Comparison of ENCODE assay signal across 1 cellular context in the genomic region with DNA sequence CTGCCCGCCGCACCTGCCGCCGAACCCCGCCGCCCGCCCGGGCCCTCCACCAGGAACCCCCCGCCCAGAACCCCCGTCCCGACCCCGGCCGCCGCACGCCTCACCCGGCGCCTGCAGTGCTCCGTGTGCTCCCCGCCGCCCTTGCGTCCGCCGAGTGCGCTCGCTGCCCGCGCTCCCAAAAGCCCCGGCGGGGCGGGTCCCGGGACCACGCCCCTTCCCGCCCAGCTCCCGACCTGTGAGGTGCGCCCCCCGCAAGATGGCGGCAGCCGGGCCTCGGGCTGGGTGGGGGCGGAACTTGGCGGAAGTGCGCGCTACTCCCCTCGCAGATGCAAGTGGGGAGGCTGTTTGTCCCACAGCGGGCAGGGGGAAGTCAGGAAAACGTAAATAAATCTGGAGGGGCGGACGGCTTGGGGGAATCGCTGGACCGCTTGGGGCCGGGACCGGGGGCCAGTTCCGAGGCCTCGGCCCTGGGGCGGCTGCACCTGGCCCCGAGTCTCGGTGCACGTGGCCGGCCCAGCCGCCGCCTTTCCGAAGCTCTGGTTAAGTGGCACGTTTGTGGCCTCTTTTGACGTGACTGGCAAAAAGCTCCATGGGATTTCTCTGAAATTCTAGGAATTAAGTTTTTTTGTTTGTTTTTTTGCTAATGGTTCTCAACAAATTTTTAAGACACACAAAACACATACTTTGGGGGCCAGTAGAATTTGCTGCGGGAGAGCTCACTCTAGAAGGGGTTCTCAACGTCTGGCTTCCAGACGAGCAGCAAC.
TF ChIP-seq lines count a peak whose summit lies in the region.

Gene EZR, minus strand, starts transcription at position 156 of the 764 bp plus-strand sequence. CDS start 1,275 bp downstream, outside the sequence.

TF ChIP-seq in HepG2, 621 proteins besides CTCF, POLR2A, EP300 and RAD21 (continued from another document and continues in another):
- peak; percentile 55 for TF ChIP-seq RFXAP (CRISPR knock-in tag; IDR thresholded peaks at IDR 0.05; ENCODE audit: borderline replicate concordance)
- TF ChIP-seq REXO4 (CRISPR knock-in tag; IDR thresholded peaks at IDR 0.05; ENCODE audit: borderline replicate concordance): peak; percentile 81; the same call in 1 of the 2 replicates
- TF ChIP-seq, protein P1, sequence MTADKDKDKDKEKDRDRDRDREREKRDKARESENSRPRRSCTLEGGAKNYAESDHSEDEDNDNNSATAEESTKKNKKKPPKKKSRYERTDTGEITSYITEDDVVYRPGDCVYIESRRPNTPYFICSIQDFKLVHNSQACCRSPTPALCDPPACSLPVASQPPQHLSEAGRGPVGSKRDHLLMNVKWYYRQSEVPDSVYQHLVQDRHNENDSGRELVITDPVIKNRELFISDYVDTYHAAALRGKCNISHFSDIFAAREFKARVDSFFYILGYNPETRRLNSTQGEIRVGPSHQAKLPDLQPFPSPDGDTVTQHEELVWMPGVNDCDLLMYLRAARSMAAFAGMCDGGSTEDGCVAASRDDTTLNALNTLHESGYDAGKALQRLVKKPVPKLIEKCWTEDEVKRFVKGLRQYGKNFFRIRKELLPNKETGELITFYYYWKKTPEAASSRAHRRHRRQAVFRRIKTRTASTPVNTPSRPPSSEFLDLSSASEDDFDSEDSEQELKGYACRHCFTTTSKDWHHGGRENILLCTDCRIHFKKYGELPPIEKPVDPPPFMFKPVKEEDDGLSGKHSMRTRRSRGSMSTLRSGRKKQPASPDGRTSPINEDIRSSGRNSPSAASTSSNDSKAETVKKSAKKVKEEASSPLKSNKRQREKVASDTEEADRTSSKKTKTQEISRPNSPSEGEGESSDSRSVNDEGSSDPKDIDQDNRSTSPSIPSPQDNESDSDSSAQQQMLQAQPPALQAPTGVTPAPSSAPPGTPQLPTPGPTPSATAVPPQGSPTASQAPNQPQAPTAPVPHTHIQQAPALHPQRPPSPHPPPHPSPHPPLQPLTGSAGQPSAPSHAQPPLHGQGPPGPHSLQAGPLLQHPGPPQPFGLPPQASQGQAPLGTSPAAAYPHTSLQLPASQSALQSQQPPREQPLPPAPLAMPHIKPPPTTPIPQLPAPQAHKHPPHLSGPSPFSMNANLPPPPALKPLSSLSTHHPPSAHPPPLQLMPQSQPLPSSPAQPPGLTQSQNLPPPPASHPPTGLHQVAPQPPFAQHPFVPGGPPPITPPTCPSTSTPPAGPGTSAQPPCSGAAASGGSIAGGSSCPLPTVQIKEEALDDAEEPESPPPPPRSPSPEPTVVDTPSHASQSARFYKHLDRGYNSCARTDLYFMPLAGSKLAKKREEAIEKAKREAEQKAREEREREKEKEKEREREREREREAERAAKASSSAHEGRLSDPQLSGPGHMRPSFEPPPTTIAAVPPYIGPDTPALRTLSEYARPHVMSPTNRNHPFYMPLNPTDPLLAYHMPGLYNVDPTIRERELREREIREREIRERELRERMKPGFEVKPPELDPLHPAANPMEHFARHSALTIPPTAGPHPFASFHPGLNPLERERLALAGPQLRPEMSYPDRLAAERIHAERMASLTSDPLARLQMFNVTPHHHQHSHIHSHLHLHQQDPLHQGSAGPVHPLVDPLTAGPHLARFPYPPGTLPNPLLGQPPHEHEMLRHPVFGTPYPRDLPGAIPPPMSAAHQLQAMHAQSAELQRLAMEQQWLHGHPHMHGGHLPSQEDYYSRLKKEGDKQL (CRISPR knock-in tag; IDR thresholded peaks at IDR 0.05; ENCODE audit: low read depth): no peak
- TF ChIP-seq ZNF280D (CRISPR knock-in tag; IDR thresholded peaks at IDR 0.05): 0 out of 2 replicates have a peak, but pooled peaks have one; percentile 32
- TF ChIP-seq REPIN1 (CRISPR knock-in tag; IDR thresholded peaks at IDR 0.05; ENCODE audit: borderline replicate concordance, low read depth): peak; percentile 89
- TF ChIP-seq TEAD2 (CRISPR knock-in tag; IDR thresholded peaks at IDR 0.05): peak; percentile 74; the same call in 1 of the 2 replicates
- peak; percentile 86; the same call in 1 of the 2 replicates for TF ChIP-seq ZNF552 (CRISPR knock-in tag; IDR thresholded peaks at IDR 0.05; ENCODE audit: borderline replicate concordance)
- no peak for TF ChIP-seq KDM5A (IDR thresholded peaks at IDR 0.05; ENCODE audit: borderline replicate concordance, low read length)
- TF ChIP-seq, protein P2, sequence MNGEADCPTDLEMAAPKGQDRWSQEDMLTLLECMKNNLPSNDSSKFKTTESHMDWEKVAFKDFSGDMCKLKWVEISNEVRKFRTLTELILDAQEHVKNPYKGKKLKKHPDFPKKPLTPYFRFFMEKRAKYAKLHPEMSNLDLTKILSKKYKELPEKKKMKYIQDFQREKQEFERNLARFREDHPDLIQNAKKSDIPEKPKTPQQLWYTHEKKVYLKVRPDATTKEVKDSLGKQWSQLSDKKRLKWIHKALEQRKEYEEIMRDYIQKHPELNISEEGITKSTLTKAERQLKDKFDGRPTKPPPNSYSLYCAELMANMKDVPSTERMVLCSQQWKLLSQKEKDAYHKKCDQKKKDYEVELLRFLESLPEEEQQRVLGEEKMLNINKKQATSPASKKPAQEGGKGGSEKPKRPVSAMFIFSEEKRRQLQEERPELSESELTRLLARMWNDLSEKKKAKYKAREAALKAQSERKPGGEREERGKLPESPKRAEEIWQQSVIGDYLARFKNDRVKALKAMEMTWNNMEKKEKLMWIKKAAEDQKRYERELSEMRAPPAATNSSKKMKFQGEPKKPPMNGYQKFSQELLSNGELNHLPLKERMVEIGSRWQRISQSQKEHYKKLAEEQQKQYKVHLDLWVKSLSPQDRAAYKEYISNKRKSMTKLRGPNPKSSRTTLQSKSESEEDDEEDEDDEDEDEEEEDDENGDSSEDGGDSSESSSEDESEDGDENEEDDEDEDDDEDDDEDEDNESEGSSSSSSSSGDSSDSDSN (CRISPR knock-in tag; IDR thresholded peaks at IDR 0.05): peak; percentile 37
- peak; percentile 91 for TF ChIP-seq BORCS8-MEF2B (CRISPR knock-in tag; IDR thresholded peaks at IDR 0.05)
- TF ChIP-seq CBX2 (IDR thresholded peaks at IDR 0.05; ENCODE audit: low read depth, low read length): no peak
- TF ChIP-seq CBX2 (CRISPR knock-in tag; IDR thresholded peaks at IDR 0.05; ENCODE audit: low read depth): no peak
- 0 out of 2 replicates have a peak, but pooled peaks have one; percentile 23 for TF ChIP-seq ZNF431 (CRISPR knock-in tag; IDR thresholded peaks at IDR 0.05; ENCODE audit: borderline replicate concordance, low read depth)
- TF ChIP-seq ZNF839 (CRISPR knock-in tag; IDR thresholded peaks at IDR 0.05; ENCODE audit: borderline replicate concordance): no peak
- no peak for TF ChIP-seq MAFF (IDR thresholded peaks at IDR 0.05; ENCODE audit: low read depth, low read length)
- 0 out of 2 replicates have a peak, but pooled peaks have one; percentile 40 for TF ChIP-seq PAXIP1 (CRISPR knock-in tag; conservative IDR thresholded peaks at IDR 0.05)
- TF ChIP-seq SIX4 (CRISPR knock-in tag; IDR thresholded peaks at IDR 0.05): no peak
- peak; percentile 77; the same call in 1 of the 2 replicates for TF ChIP-seq ZNF446 (CRISPR knock-in tag; IDR thresholded peaks at IDR 0.05)
- peak; percentile 74; the same call in 1 of the 2 replicates for TF ChIP-seq ISX (CRISPR knock-in tag; conservative IDR thresholded peaks at IDR 0.05)
- peak; percentile 88; the same call in 1 of the 2 replicates for TF ChIP-seq ZNF761 (CRISPR knock-in tag; conservative IDR thresholded peaks at IDR 0.05)
- TF ChIP-seq, protein P3, sequence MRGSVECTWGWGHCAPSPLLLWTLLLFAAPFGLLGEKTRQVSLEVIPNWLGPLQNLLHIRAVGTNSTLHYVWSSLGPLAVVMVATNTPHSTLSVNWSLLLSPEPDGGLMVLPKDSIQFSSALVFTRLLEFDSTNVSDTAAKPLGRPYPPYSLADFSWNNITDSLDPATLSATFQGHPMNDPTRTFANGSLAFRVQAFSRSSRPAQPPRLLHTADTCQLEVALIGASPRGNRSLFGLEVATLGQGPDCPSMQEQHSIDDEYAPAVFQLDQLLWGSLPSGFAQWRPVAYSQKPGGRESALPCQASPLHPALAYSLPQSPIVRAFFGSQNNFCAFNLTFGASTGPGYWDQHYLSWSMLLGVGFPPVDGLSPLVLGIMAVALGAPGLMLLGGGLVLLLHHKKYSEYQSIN (CRISPR knock-in tag; IDR thresholded peaks at IDR 0.05; ENCODE audit: borderline replicate concordance): no peak
- TF ChIP-seq, protein P4, sequence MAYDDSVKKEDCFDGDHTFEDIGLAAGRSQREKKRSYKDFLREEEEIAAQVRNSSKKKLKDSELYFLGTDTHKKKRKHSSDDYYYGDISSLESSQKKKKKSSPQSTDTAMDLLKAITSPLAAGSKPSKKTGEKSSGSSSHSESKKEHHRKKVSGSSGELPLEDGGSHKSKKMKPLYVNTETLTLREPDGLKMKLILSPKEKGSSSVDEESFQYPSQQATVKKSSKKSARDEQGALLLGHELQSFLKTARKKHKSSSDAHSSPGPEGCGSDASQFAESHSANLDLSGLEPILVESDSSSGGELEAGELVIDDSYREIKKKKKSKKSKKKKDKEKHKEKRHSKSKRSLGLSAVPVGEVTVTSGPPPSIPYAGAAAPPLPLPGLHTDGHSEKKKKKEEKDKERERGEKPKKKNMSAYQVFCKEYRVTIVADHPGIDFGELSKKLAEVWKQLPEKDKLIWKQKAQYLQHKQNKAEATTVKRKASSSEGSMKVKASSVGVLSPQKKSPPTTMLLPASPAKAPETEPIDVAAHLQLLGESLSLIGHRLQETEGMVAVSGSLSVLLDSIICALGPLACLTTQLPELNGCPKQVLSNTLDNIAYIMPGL (CRISPR knock-in tag; IDR thresholded peaks at IDR 0.05; ENCODE audit: borderline replicate concordance in 1 of 2, low read depth in 1 of 2): peak; percentile 68 to 78; a peak in 3 of 4 replicates
- no peak for TF ChIP-seq ZNF713 (CRISPR knock-in tag; IDR thresholded peaks at IDR 0.05)
- no peak for TF ChIP-seq SNRNP70 (IDR thresholded peaks at IDR 0.05; ENCODE audit: low read depth, low read length)
- TF ChIP-seq ZFP1 (CRISPR knock-in tag; IDR thresholded peaks at IDR 0.05): no peak
- TF ChIP-seq HNRNPL (IDR thresholded peaks at IDR 0.05; ENCODE audit: low read depth, low read length): no peak
- TF ChIP-seq ZNF143 (CRISPR knock-in tag; IDR thresholded peaks at IDR 0.05): peak; percentile 71
- peak; percentile 97 for TF ChIP-seq ZNF547 (CRISPR knock-in tag; IDR thresholded peaks at IDR 0.05)
- TF ChIP-seq ZNF674 (CRISPR knock-in tag; IDR thresholded peaks at IDR 0.05; ENCODE audit: low read depth): no peak
- no peak; the same call in 1 of the 2 replicates for TF ChIP-seq ZMYM2 (CRISPR knock-in tag; IDR thresholded peaks at IDR 0.05)
